21 cellular contexts compared by ENCODE assay signal in the genomic region with DNA sequence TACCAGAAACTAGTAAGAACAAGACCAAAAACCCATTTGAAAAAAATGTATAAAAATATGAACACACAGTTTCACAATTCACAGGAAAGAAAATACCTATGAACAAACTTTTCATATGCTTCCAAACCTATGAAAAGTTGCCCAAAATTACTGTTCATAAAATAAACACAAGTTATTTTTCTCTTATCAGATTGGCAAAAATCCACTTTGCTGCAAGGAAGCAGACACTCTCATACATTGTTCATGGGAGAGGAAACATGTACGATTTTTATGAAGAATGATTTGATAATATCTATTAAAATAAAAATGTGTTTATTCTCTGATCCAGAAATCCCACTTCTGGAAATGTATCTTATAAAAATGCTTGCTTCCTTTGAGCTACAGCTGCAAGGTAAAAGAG. TPM values are rescaled to one million over a fixed set of nuclear protein-coding genes. Genes with fewer than 3 reads are reported as not detected.
A peak's percentile ranks its signal among the peaks of the same experiment; 100 is the strongest.
DNase-seq lines count a peak whose midpoint lies in the region; ATAC-seq, FAIRE-seq and TF ChIP-seq lines count a peak whose summit lies in the region.
"Had no signal": no experiment of that assay in that cellular context is flagged by ENCODE, and none has a peak within 500 bp of the region (broad histone marks: within the 10 kb centered on the region; RNA-seq: fewer than 3 reads in every experiment).

No MANE protein-coding gene starts in this region.

- H3K9ac ChIP-seq in PC-3 (ENCODE audit: low read length): no peak overlapping the region
- no peak overlapping the region for H3K9ac ChIP-seq in K562 (ENCODE audit: insufficient read depth in 1 of 2, low read depth in 2 of 2, low read length in 2 of 2)
- H3K9ac ChIP-seq in endothelial cell of umbilical vein (replicated peaks; ENCODE audit: extremely low read depth, insufficient read depth, low read length): no peak overlapping the region
- H3K9ac ChIP-seq: GM23248 had no signal

- no peaks in the 10 kb centered on the region for H4K20me1 ChIP-seq in PC-3 (ENCODE audit: low read length)
- no peaks in the 10 kb centered on the region for H4K20me1 ChIP-seq in K562 (replicated peaks; ENCODE audit: control insufficient read depth, insufficient read depth, low read length)
- no peaks in the 10 kb centered on the region for H4K20me1 ChIP-seq in endothelial cell of umbilical vein (replicated peaks; ENCODE audit: control insufficient read depth, extremely low read depth, insufficient read depth, low read length)

- no peaks in the 10 kb centered on the region for H3K36me3 ChIP-seq in PC-3 (ENCODE audit: low read depth, low read length)
- no peaks in the 10 kb centered on the region for H3K36me3 ChIP-seq in K562 (ENCODE audit: control insufficient read depth, insufficient read depth, low read length)
- H3K36me3 ChIP-seq in endothelial cell of umbilical vein (ENCODE audit: control insufficient read depth in 2 of 2, extremely low read depth in 1 of 2, insufficient read depth in 2 of 2, low read length in 2 of 2): no peaks in the 10 kb centered on the region

- no TSS peak for BruUV-seq in PC-3 (replicated peaks; lab: Mats Ljungman, UMichigan)
- BruUV-seq in K562 (replicated peaks; lab: Mats Ljungman, UMichigan): no TSS peak
- BruUV-seq in endothelial cell of umbilical vein (replicated peaks; lab: Mats Ljungman, UMichigan): no TSS peak

- TF ChIP-seq RAD21 in K562 (CRISPR knock-in tag; conservative IDR thresholded peaks at IDR 0.05 in 1 of 2, IDR thresholded peaks at IDR 0.05 in 1 of 2): no peak

- 29% methylated on average over 1 of the region's 1 CpG for WGBS in K562 (ENCODE audit: insufficient coverage, low coverage, missing lambda C conversion rate)
- WGBS in right cardiac atrium: 43% methylated on average over 1 of the region's 1 CpG

- TF ChIP-seq CTCF in PC-3 (conservative IDR thresholded peaks at IDR 0.05; ENCODE audit: low read depth, low read length) (no peak), K562 (IDR thresholded peaks at IDR 0.05 in 2 of 3, conservative IDR thresholded peaks at IDR 0.05 in 1 of 3; ENCODE audit: insufficient read depth in 2 of 3, low read depth in 1 of 3, low read length in 3 of 3) (no peak), endothelial cell of umbilical vein (IDR thresholded peaks at IDR 0.05; ENCODE audit: extremely low read depth in 1 of 2, insufficient read depth in 1 of 2, low read depth in 1 of 2, low read length in 2 of 2) (no peak)

- TF ChIP-seq POLR2A in K562 (conservative IDR thresholded peaks at IDR 0.05) (no peak), endothelial cell of umbilical vein (IDR thresholded peaks at IDR 0.05; ENCODE audit: low read depth, low read length) (no peak)

- FAIRE-seq in K562 (lab: Jason Lieb, UNC) (no peak), endothelial cell of umbilical vein (lab: Jason Lieb, UNC) (no peak)
- FAIRE-seq: G401.6, GM12892, H1 had no signal

- intact Hi-C loops in PC-3 (cut with micrococcal nuclease) (no loop called here), K562 (cut with micrococcal nuclease) (no loop called here), endothelial cell of umbilical vein (cut with micrococcal nuclease) (no loop called here), right cardiac atrium (cut with DNase I) (loop anchor here in 1 of 4 donors (10.0 kb wide), 1 partner anchor 56 kb away; no protein-coding TSS in a partner anchor)

- H3K27me3 ChIP-seq in PC-3 (ENCODE audit: low read length) (peaks cover 27% of the 10 kb centered on the region), K562 (ENCODE audit: control insufficient read depth in 2 of 2, insufficient read depth in 2 of 2, low read length in 2 of 2) (no peaks in the 10 kb centered on the region), endothelial cell of umbilical vein (ENCODE audit: control insufficient read depth in 2 of 2, insufficient read depth in 2 of 2, low read length in 2 of 2) (no peaks in the 10 kb centered on the region), right cardiac atrium (ENCODE audit: control insufficient read depth, insufficient read depth) (no peaks in the 10 kb centered on the region)

- H3K9me3 ChIP-seq in PC-3 (ENCODE audit: low read length) (no peaks in the 10 kb centered on the region), K562 (replicated peaks; ENCODE audit: control insufficient read depth, insufficient read depth, low read depth, low read length) (no peaks in the 10 kb centered on the region), endothelial cell of umbilical vein (replicated peaks; ENCODE audit: control insufficient read depth, insufficient read depth, low read length) (no peaks in the 10 kb centered on the region), right cardiac atrium (ENCODE audit: control insufficient read depth, low read length) (no peaks in the 10 kb centered on the region)

- dilution Hi-C loops in endothelial cell of umbilical vein (cut with MboI; ENCODE audit: extremely low pct_ligation_motif_present, low sequenced_read_pairs): no loop called here

- no peak for TF ChIP-seq EP300 in K562 (IDR thresholded peaks at IDR 0.05; ENCODE audit: low read length)

- H3K27ac ChIP-seq in PC-3 (ENCODE audit: low read length) (no peak overlapping the region), K562 (ENCODE audit: extremely low read depth, low read depth, low read length) (no peak overlapping the region), endothelial cell of umbilical vein (ENCODE audit: insufficient read depth, low read depth, low read length) (no peak overlapping the region), right cardiac atrium (ENCODE audit: low read length) (no peak overlapping the region)
- H3K27ac ChIP-seq: GM23248 had no signal

- H3K9me2 ChIP-seq in PC-3 (replicated peaks; ENCODE audit: low read length): no peaks in the 10 kb centered on the region

- H3K4me2 ChIP-seq in PC-3 (ENCODE audit: low read length) (no peak overlapping the region), K562 (ENCODE audit: insufficient read depth, low read length) (no peak overlapping the region), endothelial cell of umbilical vein (ENCODE audit: insufficient read depth, low read length) (no peak overlapping the region)

- H3K4me3 ChIP-seq in PC-3 (ENCODE audit: low read length): no peak overlapping the region
- no peak overlapping the region for H3K4me3 ChIP-seq in K562
- H3K4me3 ChIP-seq in endothelial cell of umbilical vein (replicated peaks in 1 of 3; ENCODE audit: insufficient read depth in 1 of 3, low read depth in 1 of 3, low read length in 3 of 3): no peak overlapping the region
- H3K4me3 ChIP-seq in right cardiac atrium (ENCODE audit: low read length): no peak overlapping the region
- H3K4me3 ChIP-seq: GM23248 had no signal

- POLR2A ChIA-PET in PC-3 (lab: Charles Lee; ENCODE audit: unreplicated experiment): no interaction called here
- POLR2A ChIA-PET in K562 (lab: Yijun Ruan, JAX): no interaction called here
- POLR2A ChIA-PET in endothelial cell of umbilical vein (lab: Charles Lee): no interaction called here

- H2AFZ ChIP-seq in PC-3 (ENCODE audit: low read length) (no peak overlapping the region), K562 (ENCODE audit: low read depth, low read length) (no peak overlapping the region), endothelial cell of umbilical vein (ENCODE audit: low read depth, low read length) (no peak overlapping the region)
- H2AFZ ChIP-seq: GM23248 had no signal

- no peaks in the 10 kb centered on the region for H3K4me1 ChIP-seq in PC-3 (ENCODE audit: insufficient read depth, low read length)
- H3K4me1 ChIP-seq in K562 (replicated peaks in 1 of 2; ENCODE audit: control insufficient read depth in 2 of 2, insufficient read depth in 2 of 2, low read length in 2 of 2): no peaks in the 10 kb centered on the region
- no peaks in the 10 kb centered on the region for H3K4me1 ChIP-seq in endothelial cell of umbilical vein (ENCODE audit: control insufficient read depth, extremely low read depth, insufficient read depth, low read length)
- no peaks in the 10 kb centered on the region for H3K4me1 ChIP-seq in right cardiac atrium (ENCODE audit: control insufficient read depth, insufficient read depth, low read length)

- H3F3A ChIP-seq in PC-3 (ENCODE audit: low read length, unreplicated experiment): no peaks in the 10 kb centered on the region

- no peaks in the 10 kb centered on the region for H3K9me1 ChIP-seq in K562 (ENCODE audit: control insufficient read depth, insufficient read depth, low read length)
- no peaks in the 10 kb centered on the region for H3K9me1 ChIP-seq in endothelial cell of umbilical vein (replicated peaks; ENCODE audit: control insufficient read depth, extremely low read depth, insufficient read depth, low read length)

- CTCF ChIA-PET in PC-3 (lab: Charles Lee): no interaction called here
- CTCF ChIA-PET in K562 (lab: Yijun Ruan, JAX; ENCODE audit: low intra/inter-chr PET ratio): no interaction called here
- CTCF ChIA-PET in endothelial cell of umbilical vein (lab: Charles Lee): interaction anchor here (1.1 kb wide), 1 partner anchor 17 kb away, joined by 3 read pairs; no protein-coding TSS in a partner anchor

- H3K79me2 ChIP-seq in PC-3 (ENCODE audit: low read length) (no peaks in the 10 kb centered on the region), K562 (ENCODE audit: control insufficient read depth, insufficient read depth, low read length) (no peaks in the 10 kb centered on the region), endothelial cell of umbilical vein (ENCODE audit: control insufficient read depth, insufficient read depth, low read length) (no peaks in the 10 kb centered on the region)

- DNase-seq in PC-3: peak; percentile 27
- DNase-seq in K562 (ENCODE audit: extremely low read depth in 1 of 4, low spot score in 3 of 4): no peak
- DNase-seq in endothelial cell of umbilical vein (ENCODE audit: low read depth, low spot score): peak; percentile 49
- DNase-seq in DMS 273 treated with DMSO at 0.1 percent for 48 hours (lab: John Stamatoyannopoulos, UW): no peak
- no peak for DNase-seq in right cardiac atrium
- DNase-seq: C1 segment of cervical spinal cord; Calu3; CD4-positive, alpha-beta memory T cell; COR-L47; DMS153; DND-41; GM23248; H7; HCEC 1CT had no signal

- ATAC-seq in PC-3 (no peak), K562 (no peak), HG03378 (IDR thresholded peaks at IDR 0.05; ENCODE audit: unreplicated experiment) (no peak), right cardiac atrium (no peak)

- in situ Hi-C loops in K562 (cut with MboI): no loop called here

RNA-seq across cellular contexts. Expression of a gene that starts 40.0 kb away (rescaled TPM):
- not detected in 2 replicates for total RNA-seq in PC-3 (2014; rRNA removed)
- total RNA-seq in K562 (2011; cell fraction: chromatin; rRNA removed; ENCODE audit: low replicate concordance): not detected in 2 replicates
- total RNA-seq in K562 (2011; cell fraction: nucleolus; rRNA removed): not detected in 2 replicates
- total RNA-seq in K562 (2011; cell fraction: nucleoplasm; rRNA removed): not detected in 2 replicates
- not detected in 2 replicates for total RNA-seq in K562 (2014; rRNA removed)
- not detected in 2 replicates for total RNA-seq in K562 (2014; rRNA removed; fragmentation: Illumina TruSeq; extraction: Trizol)
- not detected in 2 replicates for total RNA-seq in K562 (2015; rRNA removed; fragmentation: Illumina TruSeq; extraction: Trizol)
- not detected in 2 replicates for total RNA-seq in K562 (2021)
- not detected in 2 replicates for polyA plus RNA-seq in K562 (2011; rRNA removed)
- not detected in 2 replicates for polyA plus RNA-seq in K562 (2011; cell fraction: cytosol; rRNA removed)
- polyA plus RNA-seq in K562 (2011; cell fraction: nucleus; rRNA removed): 0.06 TPM in 1 of 2 replicates, not detected in the other
- not detected in 2 replicates for polyA plus RNA-seq in K562 (2012)
- not detected in 2 replicates for polyA plus RNA-seq in K562 (2014; fragmentation: Illumina TruSeq; extraction: Trizol)
- polyA plus RNA-seq in K562 (2014; fragmentation: Nextera tagmentation; extraction: Ambion mirVana): not detected
- not detected in 2 replicates for polyA plus RNA-seq in K562 (2014; rRNA removed)
- polyA minus RNA-seq in K562 (2011; rRNA and poly(A)+ RNA removed): not detected in 2 replicates
- polyA minus RNA-seq in K562 (2011; cell fraction: cytosol; rRNA and poly(A)+ RNA removed): not detected in 2 replicates
- polyA minus RNA-seq in K562 (2011; cell fraction: nucleus; rRNA and poly(A)+ RNA removed): not detected in 2 replicates
- total RNA-seq in endothelial cell of umbilical vein: not detected in 2 replicates
- polyA plus RNA-seq in endothelial cell of umbilical vein: not detected in 2 replicates
- not detected in 2 replicates for polyA plus RNA-seq in endothelial cell of umbilical vein (2011; cell fraction: cytosol; rRNA removed)
- polyA plus RNA-seq in endothelial cell of umbilical vein (2011; cell fraction: nucleus; rRNA removed): not detected in 2 replicates
- polyA plus RNA-seq in endothelial cell of umbilical vein (2012): not detected in 2 replicates
- not detected in 2 replicates for polyA minus RNA-seq in endothelial cell of umbilical vein
- not detected for polyA minus RNA-seq in endothelial cell of umbilical vein (2011; cell fraction: cytosol; rRNA and poly(A)+ RNA removed)
- polyA minus RNA-seq in endothelial cell of umbilical vein (2011; cell fraction: nucleus; rRNA and poly(A)+ RNA removed): not detected in 2 replicates
- total RNA-seq in right cardiac atrium: not detected
- polyA plus RNA-seq in right cardiac atrium: not detected
- total RNA-seq: A172; A673; Calu3; CD4-positive, alpha-beta memory T cell; GM23248; H7 had no signal
- polyA plus RNA-seq: BJ; CD4-positive, alpha-beta memory T cell; GM23248 had no signal

Comparison
In these comparisons a context has a peak if more than half of its experiments do, and no peak if none do; other contexts are left out.
1. DNase-seq: peak in PC-3 (single experiment) and endothelial cell of umbilical vein (single experiment); none in K562 (0 of 4), DMS 273 treated with DMSO at 0.1 percent for 48 hours (single experiment) and right cardiac atrium (0 of 3).